ENCODE assay signal across 1 cellular context in the genomic region with DNA sequence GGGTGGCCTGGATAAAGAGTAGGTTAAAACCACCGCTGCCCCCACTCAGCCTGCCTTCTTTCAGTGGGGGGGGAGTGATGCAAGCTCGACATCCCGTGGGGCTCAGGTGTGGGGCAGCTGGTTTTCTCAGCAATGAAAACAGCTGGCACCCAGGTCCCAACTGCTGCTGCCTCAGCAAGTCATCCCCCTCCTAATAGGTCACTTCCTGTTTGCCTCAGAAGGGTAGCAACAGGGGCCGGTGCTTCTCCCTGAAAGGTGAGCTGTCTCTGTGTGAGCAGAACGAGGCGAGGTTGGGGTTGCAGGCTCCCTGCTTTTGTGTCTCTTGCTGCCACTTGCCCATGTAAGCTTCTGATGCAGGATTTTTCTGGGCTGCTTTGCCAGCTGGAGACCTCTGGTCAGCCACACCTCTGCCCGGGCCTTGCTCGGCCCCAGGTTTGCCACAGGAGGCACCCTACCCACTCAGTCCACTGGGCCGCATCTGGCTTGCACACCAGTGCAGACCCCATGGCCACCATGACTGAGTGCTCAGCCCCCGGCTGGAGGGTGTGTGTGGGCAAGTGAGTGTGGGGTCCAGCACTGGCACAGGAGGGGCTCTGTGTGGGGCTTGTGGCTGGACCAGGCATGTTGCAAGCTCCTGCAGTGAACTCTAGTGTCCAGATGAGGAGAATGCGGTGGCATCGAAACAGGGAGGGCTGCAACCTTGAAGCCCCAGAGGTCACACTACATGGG.
A peak's percentile ranks its signal among the peaks of the same experiment; 100 is the strongest.
TF ChIP-seq lines count a peak whose summit lies in the region.

No MANE protein-coding gene starts in this region.

TF ChIP-seq in HepG2, 621 proteins besides CTCF, POLR2A, EP300 and RAD21 (continues in another document):
- TF ChIP-seq PLRG1 (conservative IDR thresholded peaks at IDR 0.05) (no peak), GLI4 (CRISPR knock-in tag; IDR thresholded peaks at IDR 0.05; ENCODE audit: borderline replicate concordance) (no peak), HNRNPL (IDR thresholded peaks at IDR 0.05; ENCODE audit: low read depth, low read length) (peak; percentile 55; the same call in 1 of the 2 replicates), ZNF709 (CRISPR knock-in tag; IDR thresholded peaks at IDR 0.05) (no peak), TSC22D2 (CRISPR knock-in tag; IDR thresholded peaks at IDR 0.05; ENCODE audit: borderline replicate concordance) (no peak), ZNF12 (CRISPR knock-in tag; IDR thresholded peaks at IDR 0.05) (no peak), ZNF607 (CRISPR knock-in tag; IDR thresholded peaks at IDR 0.05; ENCODE audit: borderline replicate concordance) (0 out of 2 replicates have a peak, but pooled peaks have one; percentile 29), ZNF788 (CRISPR knock-in tag; IDR thresholded peaks at IDR 0.05; ENCODE audit: borderline replicate concordance) (no peak), FOXO1 (CRISPR knock-in tag; IDR thresholded peaks at IDR 0.05) (no peak), ZNF572 (CRISPR knock-in tag; IDR thresholded peaks at IDR 0.05) (0 out of 2 replicates have a peak, but pooled peaks have one; percentile 49), IRF2 (CRISPR knock-in tag; IDR thresholded peaks at IDR 0.05) (no peak), KAT2B (IDR thresholded peaks at IDR 0.05; ENCODE audit: borderline replicate concordance, low read depth, low read length) (no peak), SIN3A (IDR thresholded peaks at IDR 0.05; ENCODE audit: borderline replicate concordance, low read depth, low read length) (no peak), ZMAT3 (CRISPR knock-in tag; conservative IDR thresholded peaks at IDR 0.05) (no peak), YEATS2 (CRISPR knock-in tag; IDR thresholded peaks at IDR 0.05; ENCODE audit: borderline replicate concordance) (no peak), ZFP90 (CRISPR knock-in tag; IDR thresholded peaks at IDR 0.05; ENCODE audit: borderline replicate concordance) (no peak), NRL (CRISPR knock-in tag; IDR thresholded peaks at IDR 0.05; ENCODE audit: borderline replicate concordance) (peak; percentile 46; the same call in 1 of the 2 replicates), ZNF264 (CRISPR knock-in tag; IDR thresholded peaks at IDR 0.05) (no peak), ZNF652 (CRISPR knock-in tag; IDR thresholded peaks at IDR 0.05; ENCODE audit: borderline replicate concordance, low read depth) (no peak)
- TF ChIP-seq, protein P1, sequence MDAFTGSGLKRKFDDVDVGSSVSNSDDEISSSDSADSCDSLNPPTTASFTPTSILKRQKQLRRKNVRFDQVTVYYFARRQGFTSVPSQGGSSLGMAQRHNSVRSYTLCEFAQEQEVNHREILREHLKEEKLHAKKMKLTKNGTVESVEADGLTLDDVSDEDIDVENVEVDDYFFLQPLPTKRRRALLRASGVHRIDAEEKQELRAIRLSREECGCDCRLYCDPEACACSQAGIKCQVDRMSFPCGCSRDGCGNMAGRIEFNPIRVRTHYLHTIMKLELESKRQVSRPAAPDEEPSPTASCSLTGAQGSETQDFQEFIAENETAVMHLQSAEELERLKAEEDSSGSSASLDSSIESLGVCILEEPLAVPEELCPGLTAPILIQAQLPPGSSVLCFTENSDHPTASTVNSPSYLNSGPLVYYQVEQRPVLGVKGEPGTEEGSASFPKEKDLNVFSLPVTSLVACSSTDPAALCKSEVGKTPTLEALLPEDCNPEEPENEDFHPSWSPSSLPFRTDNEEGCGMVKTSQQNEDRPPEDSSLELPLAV (CRISPR knock-in tag; conservative IDR thresholded peaks at IDR 0.05; ENCODE audit: low read depth) = no peak
- TF ChIP-seq, protein P2, sequence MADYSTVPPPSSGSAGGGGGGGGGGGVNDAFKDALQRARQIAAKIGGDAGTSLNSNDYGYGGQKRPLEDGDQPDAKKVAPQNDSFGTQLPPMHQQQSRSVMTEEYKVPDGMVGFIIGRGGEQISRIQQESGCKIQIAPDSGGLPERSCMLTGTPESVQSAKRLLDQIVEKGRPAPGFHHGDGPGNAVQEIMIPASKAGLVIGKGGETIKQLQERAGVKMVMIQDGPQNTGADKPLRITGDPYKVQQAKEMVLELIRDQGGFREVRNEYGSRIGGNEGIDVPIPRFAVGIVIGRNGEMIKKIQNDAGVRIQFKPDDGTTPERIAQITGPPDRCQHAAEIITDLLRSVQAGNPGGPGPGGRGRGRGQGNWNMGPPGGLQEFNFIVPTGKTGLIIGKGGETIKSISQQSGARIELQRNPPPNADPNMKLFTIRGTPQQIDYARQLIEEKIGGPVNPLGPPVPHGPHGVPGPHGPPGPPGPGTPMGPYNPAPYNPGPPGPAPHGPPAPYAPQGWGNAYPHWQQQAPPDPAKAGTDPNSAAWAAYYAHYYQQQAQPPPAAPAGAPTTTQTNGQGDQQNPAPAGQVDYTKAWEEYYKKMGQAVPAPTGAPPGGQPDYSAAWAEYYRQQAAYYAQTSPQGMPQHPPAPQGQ (CRISPR knock-in tag; IDR thresholded peaks at IDR 0.05; ENCODE audit: borderline replicate concordance) = no peak
- TF ChIP-seq, protein P3, sequence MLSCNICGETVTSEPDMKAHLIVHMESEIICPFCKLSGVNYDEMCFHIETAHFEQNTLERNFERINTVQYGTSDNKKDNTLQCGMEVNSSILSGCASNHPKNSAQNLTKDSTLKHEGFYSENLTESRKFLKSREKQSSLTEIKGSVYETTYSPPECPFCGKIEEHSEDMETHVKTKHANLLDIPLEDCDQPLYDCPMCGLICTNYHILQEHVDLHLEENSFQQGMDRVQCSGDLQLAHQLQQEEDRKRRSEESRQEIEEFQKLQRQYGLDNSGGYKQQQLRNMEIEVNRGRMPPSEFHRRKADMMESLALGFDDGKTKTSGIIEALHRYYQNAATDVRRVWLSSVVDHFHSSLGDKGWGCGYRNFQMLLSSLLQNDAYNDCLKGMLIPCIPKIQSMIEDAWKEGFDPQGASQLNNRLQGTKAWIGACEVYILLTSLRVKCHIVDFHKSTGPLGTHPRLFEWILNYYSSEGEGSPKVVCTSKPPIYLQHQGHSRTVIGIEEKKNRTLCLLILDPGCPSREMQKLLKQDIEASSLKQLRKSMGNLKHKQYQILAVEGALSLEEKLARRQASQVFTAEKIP (CRISPR knock-in tag; IDR thresholded peaks at IDR 0.05; ENCODE audit: borderline replicate concordance) = no peak
- TF ChIP-seq, protein P4, sequence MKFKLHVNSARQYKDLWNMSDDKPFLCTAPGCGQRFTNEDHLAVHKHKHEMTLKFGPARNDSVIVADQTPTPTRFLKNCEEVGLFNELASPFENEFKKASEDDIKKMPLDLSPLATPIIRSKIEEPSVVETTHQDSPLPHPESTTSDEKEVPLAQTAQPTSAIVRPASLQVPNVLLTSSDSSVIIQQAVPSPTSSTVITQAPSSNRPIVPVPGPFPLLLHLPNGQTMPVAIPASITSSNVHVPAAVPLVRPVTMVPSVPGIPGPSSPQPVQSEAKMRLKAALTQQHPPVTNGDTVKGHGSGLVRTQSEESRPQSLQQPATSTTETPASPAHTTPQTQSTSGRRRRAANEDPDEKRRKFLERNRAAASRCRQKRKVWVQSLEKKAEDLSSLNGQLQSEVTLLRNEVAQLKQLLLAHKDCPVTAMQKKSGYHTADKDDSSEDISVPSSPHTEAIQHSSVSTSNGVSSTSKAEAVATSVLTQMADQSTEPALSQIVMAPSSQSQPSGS (CRISPR knock-in tag; IDR thresholded peaks at IDR 0.05) = no peak
- TF ChIP-seq, protein P5, sequence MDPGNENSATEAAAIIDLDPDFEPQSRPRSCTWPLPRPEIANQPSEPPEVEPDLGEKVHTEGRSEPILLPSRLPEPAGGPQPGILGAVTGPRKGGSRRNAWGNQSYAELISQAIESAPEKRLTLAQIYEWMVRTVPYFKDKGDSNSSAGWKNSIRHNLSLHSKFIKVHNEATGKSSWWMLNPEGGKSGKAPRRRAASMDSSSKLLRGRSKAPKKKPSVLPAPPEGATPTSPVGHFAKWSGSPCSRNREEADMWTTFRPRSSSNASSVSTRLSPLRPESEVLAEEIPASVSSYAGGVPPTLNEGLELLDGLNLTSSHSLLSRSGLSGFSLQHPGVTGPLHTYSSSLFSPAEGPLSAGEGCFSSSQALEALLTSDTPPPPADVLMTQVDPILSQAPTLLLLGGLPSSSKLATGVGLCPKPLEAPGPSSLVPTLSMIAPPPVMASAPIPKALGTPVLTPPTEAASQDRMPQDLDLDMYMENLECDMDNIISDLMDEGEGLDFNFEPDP (CRISPR knock-in tag; conservative IDR thresholded peaks at IDR 0.05) = 0 out of 2 replicates have a peak, but pooled peaks have one; percentile 35
- TF ChIP-seq, protein P6, sequence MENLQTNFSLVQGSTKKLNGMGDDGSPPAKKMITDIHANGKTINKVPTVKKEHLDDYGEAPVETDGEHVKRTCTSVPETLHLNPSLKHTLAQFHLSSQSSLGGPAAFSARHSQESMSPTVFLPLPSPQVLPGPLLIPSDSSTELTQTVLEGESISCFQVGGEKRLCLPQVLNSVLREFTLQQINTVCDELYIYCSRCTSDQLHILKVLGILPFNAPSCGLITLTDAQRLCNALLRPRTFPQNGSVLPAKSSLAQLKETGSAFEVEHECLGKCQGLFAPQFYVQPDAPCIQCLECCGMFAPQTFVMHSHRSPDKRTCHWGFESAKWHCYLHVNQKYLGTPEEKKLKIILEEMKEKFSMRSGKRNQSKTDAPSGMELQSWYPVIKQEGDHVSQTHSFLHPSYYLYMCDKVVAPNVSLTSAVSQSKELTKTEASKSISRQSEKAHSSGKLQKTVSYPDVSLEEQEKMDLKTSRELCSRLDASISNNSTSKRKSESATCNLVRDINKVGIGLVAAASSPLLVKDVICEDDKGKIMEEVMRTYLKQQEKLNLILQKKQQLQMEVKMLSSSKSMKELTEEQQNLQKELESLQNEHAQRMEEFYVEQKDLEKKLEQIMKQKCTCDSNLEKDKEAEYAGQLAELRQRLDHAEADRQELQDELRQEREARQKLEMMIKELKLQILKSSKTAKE (CRISPR knock-in tag; IDR thresholded peaks at IDR 0.05; ENCODE audit: borderline replicate concordance) = 0 out of 2 replicates have a peak, but pooled peaks have one; percentile 44
- TF ChIP-seq, protein P7, sequence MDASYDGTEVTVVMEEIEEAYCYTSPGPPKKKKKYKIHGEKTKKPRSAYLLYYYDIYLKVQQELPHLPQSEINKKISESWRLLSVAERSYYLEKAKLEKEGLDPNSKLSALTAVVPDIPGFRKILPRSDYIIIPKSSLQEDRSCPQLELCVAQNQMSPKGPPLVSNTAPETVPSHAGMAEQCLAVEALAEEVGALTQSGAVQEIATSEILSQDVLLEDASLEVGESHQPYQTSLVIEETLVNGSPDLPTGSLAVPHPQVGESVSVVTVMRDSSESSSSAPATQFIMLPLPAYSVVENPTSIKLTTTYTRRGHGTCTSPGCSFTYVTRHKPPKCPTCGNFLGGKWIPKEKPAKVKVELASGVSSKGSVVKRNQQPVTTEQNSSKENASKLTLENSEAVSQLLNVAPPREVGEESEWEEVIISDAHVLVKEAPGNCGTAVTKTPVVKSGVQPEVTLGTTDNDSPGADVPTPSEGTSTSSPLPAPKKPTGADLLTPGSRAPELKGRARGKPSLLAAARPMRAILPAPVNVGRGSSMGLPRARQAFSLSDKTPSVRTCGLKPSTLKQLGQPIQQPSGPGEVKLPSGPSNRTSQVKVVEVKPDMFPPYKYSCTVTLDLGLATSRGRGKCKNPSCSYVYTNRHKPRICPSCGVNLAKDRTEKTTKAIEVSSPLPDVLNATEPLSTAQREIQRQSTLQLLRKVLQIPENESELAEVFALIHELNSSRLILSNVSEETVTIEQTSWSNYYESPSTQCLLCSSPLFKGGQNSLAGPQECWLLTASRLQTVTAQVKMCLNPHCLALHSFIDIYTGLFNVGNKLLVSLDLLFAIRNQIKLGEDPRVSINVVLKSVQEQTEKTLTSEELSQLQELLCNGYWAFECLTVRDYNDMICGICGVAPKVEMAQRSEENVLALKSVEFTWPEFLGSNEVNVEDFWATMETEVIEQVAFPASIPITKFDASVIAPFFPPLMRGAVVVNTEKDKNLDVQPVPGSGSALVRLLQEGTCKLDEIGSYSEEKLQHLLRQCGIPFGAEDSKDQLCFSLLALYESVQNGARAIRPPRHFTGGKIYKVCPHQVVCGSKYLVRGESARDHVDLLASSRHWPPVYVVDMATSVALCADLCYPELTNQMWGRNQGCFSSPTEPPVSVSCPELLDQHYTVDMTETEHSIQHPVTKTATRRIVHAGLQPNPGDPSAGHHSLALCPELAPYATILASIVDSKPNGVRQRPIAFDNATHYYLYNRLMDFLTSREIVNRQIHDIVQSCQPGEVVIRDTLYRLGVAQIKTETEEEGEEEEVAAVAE (CRISPR knock-in tag; IDR thresholded peaks at IDR 0.05; ENCODE audit: borderline replicate concordance) = no peak
- TF ChIP-seq, protein P8, sequence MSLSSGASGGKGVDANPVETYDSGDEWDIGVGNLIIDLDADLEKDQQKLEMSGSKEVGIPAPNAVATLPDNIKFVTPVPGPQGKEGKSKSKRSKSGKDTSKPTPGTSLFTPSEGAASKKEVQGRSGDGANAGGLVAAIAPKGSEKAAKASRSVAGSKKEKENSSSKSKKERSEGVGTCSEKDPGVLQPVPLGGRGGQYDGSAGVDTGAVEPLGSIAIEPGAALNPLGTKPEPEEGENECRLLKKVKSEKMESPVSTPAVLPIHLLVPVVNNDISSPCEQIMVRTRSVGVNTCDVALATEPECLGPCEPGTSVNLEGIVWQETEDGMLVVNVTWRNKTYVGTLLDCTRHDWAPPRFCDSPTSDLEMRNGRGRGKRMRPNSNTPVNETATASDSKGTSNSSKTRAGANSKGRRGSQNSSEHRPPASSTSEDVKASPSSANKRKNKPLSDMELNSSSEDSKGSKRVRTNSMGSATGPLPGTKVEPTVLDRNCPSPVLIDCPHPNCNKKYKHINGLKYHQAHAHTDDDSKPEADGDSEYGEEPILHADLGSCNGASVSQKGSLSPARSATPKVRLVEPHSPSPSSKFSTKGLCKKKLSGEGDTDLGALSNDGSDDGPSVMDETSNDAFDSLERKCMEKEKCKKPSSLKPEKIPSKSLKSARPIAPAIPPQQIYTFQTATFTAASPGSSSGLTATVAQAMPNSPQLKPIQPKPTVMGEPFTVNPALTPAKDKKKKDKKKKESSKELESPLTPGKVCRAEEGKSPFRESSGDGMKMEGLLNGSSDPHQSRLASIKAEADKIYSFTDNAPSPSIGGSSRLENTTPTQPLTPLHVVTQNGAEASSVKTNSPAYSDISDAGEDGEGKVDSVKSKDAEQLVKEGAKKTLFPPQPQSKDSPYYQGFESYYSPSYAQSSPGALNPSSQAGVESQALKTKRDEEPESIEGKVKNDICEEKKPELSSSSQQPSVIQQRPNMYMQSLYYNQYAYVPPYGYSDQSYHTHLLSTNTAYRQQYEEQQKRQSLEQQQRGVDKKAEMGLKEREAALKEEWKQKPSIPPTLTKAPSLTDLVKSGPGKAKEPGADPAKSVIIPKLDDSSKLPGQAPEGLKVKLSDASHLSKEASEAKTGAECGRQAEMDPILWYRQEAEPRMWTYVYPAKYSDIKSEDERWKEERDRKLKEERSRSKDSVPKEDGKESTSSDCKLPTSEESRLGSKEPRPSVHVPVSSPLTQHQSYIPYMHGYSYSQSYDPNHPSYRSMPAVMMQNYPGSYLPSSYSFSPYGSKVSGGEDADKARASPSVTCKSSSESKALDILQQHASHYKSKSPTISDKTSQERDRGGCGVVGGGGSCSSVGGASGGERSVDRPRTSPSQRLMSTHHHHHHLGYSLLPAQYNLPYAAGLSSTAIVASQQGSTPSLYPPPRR (CRISPR knock-in tag; IDR thresholded peaks at IDR 0.05; ENCODE audit: borderline replicate concordance) = no peak
